In genomic region chr14:39069169-39069805, GRCh38 we compare ENCODE assay signal across 6 cellular contexts. TPM values are rescaled to one million over a fixed set of nuclear protein-coding genes. Genes with fewer than 3 reads are reported as not detected.
DNase-seq lines count a peak whose midpoint lies in the region; ATAC-seq, FAIRE-seq and TF ChIP-seq lines count a peak whose summit lies in the region.
"Not testable (repeated sequence)": the region's sequence is repeated elsewhere in the genome, so short reads cannot be mapped to it uniquely, and the experiment has no call there.

No MANE protein-coding gene starts in this region.

- TF ChIP-seq POLR2A in right lobe of liver (IDR thresholded peaks at IDR 0.05), result not testable (repeated sequence)

- not testable (repeated sequence) for H3K4me1 ChIP-seq in CD8-positive, alpha-beta memory T cell (ENCODE audit: insufficient read depth, low read length); right lobe of liver; small intestine (ENCODE audit: control insufficient read depth in 2 of 2, insufficient read depth in 1 of 2, low read depth in 1 of 2, low read length in 1 of 2)

- peaks cover 11 to 17% (median 15%) of the 10 kb centered on the region in 3 donors for H3K4me1 Mint-ChIP-seq in CD8-positive, alpha-beta memory T cell
- H3K4me1 Mint-ChIP-seq in activated T-helper 17 cell treated with anti-CD3 and anti-CD28 coated beads, Interleukin-2, amount 50 U/mL, for 72 hours, result not testable (repeated sequence)
- peaks cover 6 to 23% of the 10 kb centered on the region in 2 donors for H3K4me1 Mint-ChIP-seq in effector memory CD8-positive, alpha-beta T cell (ENCODE audit: low read depth in 2 of 2)

- not testable (repeated sequence) for H3K4me3 Mint-ChIP-seq in CD8-positive, alpha-beta memory T cell; activated T-helper 17 cell treated with anti-CD3 and anti-CD28 coated beads, Interleukin-2, amount 50 U/mL, for 72 hours; effector memory CD8-positive, alpha-beta T cell

- TF ChIP-seq CTCF in right lobe of liver (IDR thresholded peaks at IDR 0.05), result not testable (repeated sequence)

- H3K27me3 Mint-ChIP-seq in CD8-positive, alpha-beta memory T cell; activated T-helper 17 cell treated with anti-CD3 and anti-CD28 coated beads, Interleukin-2, amount 50 U/mL, for 72 hours; effector memory CD8-positive, alpha-beta T cell: not testable (repeated sequence)

- H3K4me3 ChIP-seq in CD8-positive, alpha-beta memory T cell (ENCODE audit: low read length); right lobe of liver; small intestine (ENCODE audit: low read depth in 1 of 2, low read length in 2 of 2): not testable (repeated sequence)

- not testable (repeated sequence) for H3K36me3 ChIP-seq in CD8-positive, alpha-beta memory T cell (ENCODE audit: insufficient read depth, low read length)
- H3K36me3 ChIP-seq in right lobe of liver, result peaks cover 0 to 55% (median 14%) of the 10 kb centered on the region in 4 donors
- peaks cover 10 to 19% of the 10 kb centered on the region in 2 donors for H3K36me3 ChIP-seq in small intestine (ENCODE audit: control insufficient read depth in 2 of 2, insufficient read depth in 2 of 2, low read length in 2 of 2)

- not testable (repeated sequence) for DNase-seq in CD8-positive, alpha-beta memory T cell; effector memory CD8-positive, alpha-beta T cell; left lobe of liver (ENCODE audit: low spot score); right lobe of liver
- DNase-seq in small intestine, result peak; percentile 80

- peak overlapping the region in 5 of 8 donors; percentile 2 to 68 (median 10) for H3K27ac Mint-ChIP-seq in CD8-positive, alpha-beta memory T cell
- peak overlapping the region; percentile 28 for H3K27ac Mint-ChIP-seq in activated T-helper 17 cell treated with anti-CD3 and anti-CD28 coated beads, Interleukin-2, amount 50 U/mL, for 72 hours
- H3K27ac Mint-ChIP-seq in effector memory CD8-positive, alpha-beta T cell, result peak overlapping the region; percentile 65 to 83

- POLR2A ChIA-PET in CD8-positive, alpha-beta memory T cell (lab: Charles Lee), result not testable (repeated sequence)

- H3K27ac ChIP-seq in CD8-positive, alpha-beta memory T cell (ENCODE audit: low read depth, low read length); right lobe of liver: not testable (repeated sequence)
- H3K27ac ChIP-seq in small intestine (ENCODE audit: low read depth in 1 of 2, low read length in 1 of 2), result peak overlapping the region in 1 of 2 donors; percentile 24

- intact Hi-C loops in right lobe of liver (cut with DNase I), result not testable (repeated sequence)

- 68% methylated on average over 5 of the region's 7 CpGs for WGBS in right lobe of liver (ENCODE audit: insufficient coverage, low coverage, low lambda C conversion rate, missing lambda C conversion rate)
- 62 to 84% (median 78%) methylated on average over 7 of the region's 7 CpGs for WGBS in small intestine, 3 donors

- not testable (repeated sequence) for FAIRE-seq in small intestine (lab: Jason Lieb, UNC)

- peaks cover 26 to 74% (median 27%) of the 10 kb centered on the region in 3 donors for H3K36me3 Mint-ChIP-seq in CD8-positive, alpha-beta memory T cell
- peaks cover 96% of the 10 kb centered on the region for H3K36me3 Mint-ChIP-seq in activated T-helper 17 cell treated with anti-CD3 and anti-CD28 coated beads, Interleukin-2, amount 50 U/mL, for 72 hours (ENCODE audit: low read depth)
- peaks cover 69% of the 10 kb centered on the region for H3K36me3 Mint-ChIP-seq in effector memory CD8-positive, alpha-beta T cell (ENCODE audit: insufficient read depth)

- not testable (repeated sequence) for H3K9me3 ChIP-seq in CD8-positive, alpha-beta memory T cell (ENCODE audit: low read length); right lobe of liver; small intestine (ENCODE audit: control insufficient read depth, low read depth)

- ATAC-seq in activated T-helper 17 cell treated with anti-CD3 and anti-CD28 coated beads, Interleukin-2, amount 50 U/mL, for 72 hours (replicated peaks); effector memory CD8-positive, alpha-beta T cell (replicated peaks): not testable (repeated sequence)
- peak; percentile 70 for ATAC-seq in left lobe of liver
- ATAC-seq in right lobe of liver, result peak; percentile 43 to 76 (median 60)

- CTCF ChIA-PET in CD8-positive, alpha-beta memory T cell (lab: Charles Lee), result not testable (repeated sequence)

- H3K9me3 Mint-ChIP-seq in CD8-positive, alpha-beta memory T cell; activated T-helper 17 cell treated with anti-CD3 and anti-CD28 coated beads, Interleukin-2, amount 50 U/mL, for 72 hours; effector memory CD8-positive, alpha-beta T cell: not testable (repeated sequence)

- H3K27me3 ChIP-seq in CD8-positive, alpha-beta memory T cell (ENCODE audit: insufficient read depth, low read length, poor library complexity, severe bottlenecking); right lobe of liver; small intestine (ENCODE audit: control insufficient read depth in 2 of 2, insufficient read depth in 2 of 2, low read length in 2 of 2): not testable (repeated sequence)

RNA-seq across cellular contexts. Expression of gene SEC23A, which starts 33.7 kb away (rescaled TPM):
- 10 to 100 TPM; 37.4 to 37.9 TPM for total RNA-seq in CD8-positive, alpha-beta memory T cell
- polyA plus RNA-seq in CD8-positive, alpha-beta memory T cell, result 43.6 TPM
- 10 to 100 TPM; 48.3 to 50.9 TPM for total RNA-seq in activated T-helper 17 cell treated with anti-CD3 and anti-CD28 coated beads, Interleukin-2, amount 50 U/mL, for 72 hours
- total RNA-seq in left lobe of liver (67.7 TPM), right lobe of liver (100 to 1,000 TPM in 2 of 6 experiments, 10 to 100 TPM in 4; 69.2 to 107 (median 88.1) TPM)
- polyA plus RNA-seq in small intestine, result 10 to 100 TPM; 26.9 to 96.4 (median 59.7) TPM

RNA-seq across cellular contexts. Expression of gene GEMIN2, which starts 44.8 kb away (rescaled TPM):
- total RNA-seq in CD8-positive, alpha-beta memory T cell, result 10 to 100 TPM; 17.0 to 18.1 TPM
- 10.1 TPM for polyA plus RNA-seq in CD8-positive, alpha-beta memory T cell
- 10 to 100 TPM; 20.8 to 22.3 TPM for total RNA-seq in activated T-helper 17 cell treated with anti-CD3 and anti-CD28 coated beads, Interleukin-2, amount 50 U/mL, for 72 hours
- 3.6 TPM for total RNA-seq in left lobe of liver
- total RNA-seq in right lobe of liver, result 1 to 10 TPM; 3.4 to 9.9 (median 6.0) TPM
- polyA plus RNA-seq in small intestine, result 10 to 100 TPM in 1 of 3 donors, 1 to 10 TPM in 2; 4.6 to 13.8 (median 6.5) TPM

Comparison
In these comparisons a context has a peak if more than half of its experiments do, and no peak if none do; other contexts are left out.
1. H3K27ac Mint-ChIP-seq: peak in every context shown above with its lines; median percentile 74 in effector memory CD8-positive, alpha-beta T cell; 28 in activated T-helper 17 cell treated with anti-CD3 and anti-CD28 coated beads, Interleukin-2, amount 50 U/mL, for 72 hours; 10 in CD8-positive, alpha-beta memory T cell.